ENCODE assay signal across 11 cellular contexts in genomic region chr6:154414021-154414813, GRCh38. TPM values are rescaled to one million over a fixed set of nuclear protein-coding genes. Genes with fewer than 3 reads are reported as not detected.
DNase-seq lines count a peak whose midpoint lies in the region; ATAC-seq, FAIRE-seq and TF ChIP-seq lines count a peak whose summit lies in the region.
"Had no signal": no experiment of that assay in that cellular context is flagged by ENCODE, and none has a peak within 500 bp of the region (broad histone marks: within the 10 kb centered on the region; RNA-seq: fewer than 3 reads in every experiment).

No MANE protein-coding gene starts in this region.

- peak; percentile 23 for DNase-seq in AG08396 (ENCODE audit: low spot score)
- DNase-seq in LHCN-M2 (ENCODE audit: low read depth): peak; percentile 28
- peak; percentile 10 for DNase-seq in endothelial cell of umbilical vein (ENCODE audit: low read depth, low spot score)
- DNase-seq in gastrocnemius medialis: no peak
- DNase-seq in NCI-H2081 treated with DMSO at 0.1 percent for 48 hours (lab: John Stamatoyannopoulos, UW): no peak
- DNase-seq in iPS-NIHi11 (ENCODE audit: low spot score): no peak
- DNase-seq: dermis blood vessel endothelial cell had no signal

- dilution Hi-C loops in endothelial cell of umbilical vein (cut with MboI; ENCODE audit: extremely low pct_ligation_motif_present, low sequenced_read_pairs): no loop called here

- CTCF ChIA-PET in endothelial cell of umbilical vein (lab: Charles Lee): interaction anchor here (0.6 to 1.1 kb wide), 5 partner anchors 15 to 262 kb away, joined by 3 to 4 read pairs (median 3); no protein-coding TSS in a partner anchor

- no peak for TF ChIP-seq POLR2A in endothelial cell of umbilical vein (IDR thresholded peaks at IDR 0.05; ENCODE audit: low read depth, low read length)
- TF ChIP-seq POLR2A in gastrocnemius medialis (IDR thresholded peaks at IDR 0.05): no peak

- H3K9me3 ChIP-seq in endothelial cell of umbilical vein (replicated peaks; ENCODE audit: control insufficient read depth, insufficient read depth, low read length) (no peaks in the 10 kb centered on the region), gastrocnemius medialis (no peaks in the 10 kb centered on the region)

- no peak overlapping the region for H2AFZ ChIP-seq in endothelial cell of umbilical vein (ENCODE audit: low read depth, low read length)

- in situ Hi-C loops in gastrocnemius medialis (cut with MboI; ENCODE audit: low sequenced_read_pairs in 4 of 4): loop anchor here (5.0 to 25.0 kb wide), 4 partner anchors 98 to 259 kb away; partner anchors contain the start of gene CNKSR3 (in 1 of the 4)

- H3K4me3 ChIP-seq in endothelial cell of umbilical vein (replicated peaks in 1 of 3; ENCODE audit: insufficient read depth in 1 of 3, low read depth in 1 of 3, low read length in 3 of 3) (no peak overlapping the region), gastrocnemius medialis (no peak overlapping the region)
- H3K4me3 ChIP-seq: SK-N-MC had no signal

- BruUV-seq in endothelial cell of umbilical vein (replicated peaks; lab: Mats Ljungman, UMichigan): no TSS peak

- ATAC-seq in GM21825 (IDR thresholded peaks at IDR 0.05; ENCODE audit: unreplicated experiment) (peak; percentile 68), gastrocnemius medialis (no peak), HG02970 (IDR thresholded peaks at IDR 0.05; ENCODE audit: low FRiP score, unreplicated experiment) (no peak)

- peaks cover 19% of the 10 kb centered on the region for H3K4me1 ChIP-seq in endothelial cell of umbilical vein (ENCODE audit: control insufficient read depth, extremely low read depth, insufficient read depth, low read length)
- peaks cover 24 to 26% of the 10 kb centered on the region in 2 donors for H3K4me1 ChIP-seq in gastrocnemius medialis

- TF ChIP-seq CTCF in endothelial cell of umbilical vein (IDR thresholded peaks at IDR 0.05; ENCODE audit: extremely low read depth in 1 of 2, insufficient read depth in 1 of 2, low read depth in 1 of 2, low read length in 2 of 2) (no peak), gastrocnemius medialis (IDR thresholded peaks at IDR 0.05 in 4 of 5, conservative IDR thresholded peaks at IDR 0.05 in 1 of 5) (no peak)

- H3K79me2 ChIP-seq in endothelial cell of umbilical vein (ENCODE audit: control insufficient read depth, insufficient read depth, low read length): no peaks in the 10 kb centered on the region

- H3K36me3 ChIP-seq in endothelial cell of umbilical vein (ENCODE audit: control insufficient read depth in 2 of 2, extremely low read depth in 1 of 2, insufficient read depth in 2 of 2, low read length in 2 of 2): no peaks in the 10 kb centered on the region
- no peaks in the 10 kb centered on the region for H3K36me3 ChIP-seq in gastrocnemius medialis

- POLR2A ChIA-PET in endothelial cell of umbilical vein (lab: Charles Lee): interaction anchor here (0.6 to 0.7 kb wide), 2 partner anchors 15 to 96 kb away, joined by 4 to 12 read pairs; partner anchors contain the start of gene CNKSR3

- no peak overlapping the region for H3K9ac ChIP-seq in endothelial cell of umbilical vein (replicated peaks; ENCODE audit: extremely low read depth, insufficient read depth, low read length)

- H4K20me1 ChIP-seq in endothelial cell of umbilical vein (replicated peaks; ENCODE audit: control insufficient read depth, extremely low read depth, insufficient read depth, low read length): no peaks in the 10 kb centered on the region

- H3K4me2 ChIP-seq in endothelial cell of umbilical vein (ENCODE audit: insufficient read depth, low read length): no peak overlapping the region

- H3K9me1 ChIP-seq in endothelial cell of umbilical vein (replicated peaks; ENCODE audit: control insufficient read depth, extremely low read depth, insufficient read depth, low read length): no peaks in the 10 kb centered on the region

- H3K27me3 ChIP-seq in endothelial cell of umbilical vein (ENCODE audit: control insufficient read depth in 2 of 2, insufficient read depth in 2 of 2, low read length in 2 of 2) (no peaks in the 10 kb centered on the region), gastrocnemius medialis (no peaks in the 10 kb centered on the region)

- no peak for FAIRE-seq in endothelial cell of umbilical vein (lab: Jason Lieb, UNC)
- FAIRE-seq: keratinocyte had no signal

- intact Hi-C loops in endothelial cell of umbilical vein (cut with micrococcal nuclease): no loop called here
- intact Hi-C loops in gastrocnemius medialis (cut with DNase I; ENCODE audit: low total_unique reads): no loop called here

- H3K27ac ChIP-seq in endothelial cell of umbilical vein (ENCODE audit: insufficient read depth, low read depth, low read length): no peak overlapping the region
- H3K27ac ChIP-seq in gastrocnemius medialis: no peak overlapping the region
- H3K27ac ChIP-seq: SK-N-MC had no signal

TF ChIP-seq in endothelial cell of umbilical vein, 7 proteins besides CTCF, POLR2A, EP300 and RAD21:
- TF ChIP-seq GATA2 (IDR thresholded peaks at IDR 0.05; ENCODE audit: insufficient read depth, insufficient read length, low read depth, low read length) (no peak), FOS (IDR thresholded peaks at IDR 0.05; ENCODE audit: borderline replicate concordance, insufficient read depth, low read length) (no peak), MYC (IDR thresholded peaks at IDR 0.05; ENCODE audit: low read depth, low read length) (no peak), MAX (IDR thresholded peaks at IDR 0.05; ENCODE audit: insufficient read depth, insufficient read length) (no peak), POLR2AphosphoS5 (IDR thresholded peaks at IDR 0.05; ENCODE audit: insufficient read depth, low read depth, low read length) (no peak), EZH2 (IDR thresholded peaks at IDR 0.05; ENCODE audit: borderline replicate concordance, low read depth, low read length, severe bottlenecking) (no peak), JUN (IDR thresholded peaks at IDR 0.05; ENCODE audit: borderline replicate concordance, insufficient read depth, insufficient read length, low read depth) (no peak)

RNA-seq across cellular contexts. Expression of gene IPCEF1, which starts 57.6 kb away (rescaled TPM):
- not detected in 2 replicates for total RNA-seq in LHCN-M2 (2014; rRNA removed)
- polyA plus RNA-seq in LHCN-M2 (2012): not detected
- 0.51 and 0.99 TPM in 2 replicates for total RNA-seq in endothelial cell of umbilical vein
- 0.01 TPM in 1 of 2 replicates, not detected in the other for polyA plus RNA-seq in endothelial cell of umbilical vein
- polyA plus RNA-seq in endothelial cell of umbilical vein (2011; cell fraction: cytosol; rRNA removed): 0.01 and 0.06 TPM in 2 replicates
- polyA plus RNA-seq in endothelial cell of umbilical vein (2011; cell fraction: nucleus; rRNA removed): 0.05 and 0.06 TPM in 2 replicates
- polyA plus RNA-seq in endothelial cell of umbilical vein (2012): not detected in 2 replicates
- polyA minus RNA-seq in endothelial cell of umbilical vein: 0.34 TPM in 1 of 2 replicates, not detected in the other
- not detected for polyA minus RNA-seq in endothelial cell of umbilical vein (2011; cell fraction: cytosol; rRNA and poly(A)+ RNA removed)
- not detected in 2 replicates for polyA minus RNA-seq in endothelial cell of umbilical vein (2011; cell fraction: nucleus; rRNA and poly(A)+ RNA removed)
- total RNA-seq in gastrocnemius medialis: under 1 TPM in 2 of 4 donors, not detected in 2; 0.24 to 0.85 TPM

Comparison
In these comparisons a context has a peak if more than half of its experiments do, and no peak if none do; other contexts are left out.
1. DNase-seq: peak in AG08396 (single experiment), LHCN-M2 (single experiment) and endothelial cell of umbilical vein (single experiment); none in gastrocnemius medialis (0 of 2), NCI-H2081 treated with DMSO at 0.1 percent for 48 hours (single experiment) and iPS-NIHi11 (single experiment).